In genomic region chr1:244862354-244862698, GRCh38 we compare ENCODE assay signal across 1 cellular context.
TF ChIP-seq lines count a peak whose summit lies in the region.

No MANE protein-coding gene starts in this region.

TF ChIP-seq in H1, 55 proteins besides CTCF, POLR2A, EP300 and RAD21:
- TF ChIP-seq NRF1 (IDR thresholded peaks at IDR 0.05; ENCODE audit: low read depth, low read length), result no peak
- TF ChIP-seq RFX5 (IDR thresholded peaks at IDR 0.05; ENCODE audit: borderline replicate concordance, low read depth, low read length), result no peak
- TF ChIP-seq TAF7 (optimal IDR thresholded peaks at IDR 0.05; ENCODE audit: borderline replicate concordance, low read depth, low read length), result no peak
- TF ChIP-seq GABPA (IDR thresholded peaks at IDR 0.05; ENCODE audit: borderline replicate concordance, insufficient read depth, low read length), result no peak
